Comparison of ENCODE assay signal across 1 cellular context in the genomic region with DNA sequence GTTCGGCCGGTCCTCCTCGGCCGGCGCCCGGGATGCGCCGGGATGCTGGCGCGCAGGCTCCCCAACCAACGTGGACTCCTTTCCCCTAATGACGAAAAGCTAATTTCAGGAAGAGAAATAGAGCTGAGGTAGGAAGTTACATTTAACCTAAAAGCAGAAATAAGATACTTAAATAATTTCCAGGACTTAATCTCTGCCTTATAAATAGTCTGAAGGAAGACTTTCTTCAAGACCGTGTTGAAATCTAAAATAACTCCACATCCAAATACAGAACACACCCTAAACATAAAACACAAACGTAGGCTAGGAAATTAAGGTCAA.
TF ChIP-seq lines count a peak whose summit lies in the region.

No MANE protein-coding gene starts in this region.

TF ChIP-seq in H1, 55 proteins besides CTCF, POLR2A, EP300 and RAD21:
- TF ChIP-seq NRF1 (IDR thresholded peaks at IDR 0.05; ENCODE audit: low read depth, low read length) (no peak), KDM1A (IDR thresholded peaks at IDR 0.05; ENCODE audit: borderline replicate concordance, low read length) (no peak), RBBP5 (IDR thresholded peaks at IDR 0.05; ENCODE audit: borderline replicate concordance, low read depth, low read length) (no peak), TBP (IDR thresholded peaks at IDR 0.05; ENCODE audit: low read depth, low read length) (no peak), SRF (IDR thresholded peaks at IDR 0.05; ENCODE audit: low read depth, low read length) (no peak), RNF2 (IDR thresholded peaks at IDR 0.05; ENCODE audit: borderline replicate concordance, low read depth, low read length, missing control alignments, poor library complexity, severe bottlenecking) (no peak), GABPA (IDR thresholded peaks at IDR 0.05; ENCODE audit: borderline replicate concordance, insufficient read depth, low read length) (no peak), BCL11A (IDR thresholded peaks at IDR 0.05; ENCODE audit: low read depth in 2 of 2, low read length in 2 of 2) (no peak), PHF8 (conservative IDR thresholded peaks at IDR 0.05; ENCODE audit: low read depth, low read length) (no peak), CTBP2 (IDR thresholded peaks at IDR 0.05; ENCODE audit: borderline replicate concordance, insufficient read depth, insufficient read length, low read length) (no peak)
- TF ChIP-seq, protein P1, sequence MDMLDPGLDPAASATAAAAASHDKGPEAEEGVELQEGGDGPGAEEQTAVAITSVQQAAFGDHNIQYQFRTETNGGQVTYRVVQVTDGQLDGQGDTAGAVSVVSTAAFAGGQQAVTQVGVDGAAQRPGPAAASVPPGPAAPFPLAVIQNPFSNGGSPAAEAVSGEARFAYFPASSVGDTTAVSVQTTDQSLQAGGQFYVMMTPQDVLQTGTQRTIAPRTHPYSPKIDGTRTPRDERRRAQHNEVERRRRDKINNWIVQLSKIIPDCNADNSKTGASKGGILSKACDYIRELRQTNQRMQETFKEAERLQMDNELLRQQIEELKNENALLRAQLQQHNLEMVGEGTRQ (IDR thresholded peaks at IDR 0.05; ENCODE audit: low read length), result no peak
